In genomic region chr22:37696657-37697539, GRCh38 we compare ENCODE assay signal across 8 cellular contexts. TPM values are rescaled to one million over a fixed set of nuclear protein-coding genes. Genes with fewer than 3 reads are reported as not detected.
DNase-seq lines count a peak whose midpoint lies in the region; ATAC-seq and TF ChIP-seq lines count a peak whose summit lies in the region.

TRIOBP (plus strand) TSS chr22:37697048; CDS start chr22:37701366, 4,318 bp downstream.

- H3K9me3 ChIP-seq in left ventricle myocardium inferior (replicated peaks) (no peaks in the 10 kb centered on the region), psoas muscle (no peaks in the 10 kb centered on the region), upper lobe of right lung (no peaks in the 10 kb centered on the region)

- peaks cover 13% of the 10 kb centered on the region for H3K4me1 Mint-ChIP-seq in T-helper 2 cell treated with Interferon-gamma antibody and Interleukin-4, amounts not matched to agents 5 μg/mL and 100 μg/mL, for 36 hours (ENCODE audit: low read depth)

- H3K4me1 ChIP-seq in left ventricle myocardium inferior (peaks cover 18% of the 10 kb centered on the region), psoas muscle (peaks cover 12% of the 10 kb centered on the region), upper lobe of right lung (peaks cover 20% of the 10 kb centered on the region)

- 7 to 13% (median 9%) methylated on average over 37 to 39 of the region's 39 CpGs for WGBS in psoas muscle, 3 donors

- in situ Hi-C loops in Caki2 (cut with HindIII; ENCODE audit: low pct_unique_long_range_greater_than_20kb, low sequenced_read_pairs) = no loop called here

- TF ChIP-seq CTCF in left ventricle myocardium inferior (IDR thresholded peaks at IDR 0.05; ENCODE audit: borderline replicate concordance) = peak; percentile 58
- TF ChIP-seq CTCF in psoas muscle (IDR thresholded peaks at IDR 0.05) = peak; percentile 44
- TF ChIP-seq CTCF in upper lobe of right lung (IDR thresholded peaks at IDR 0.05) = peak; percentile 54

- H3K27me3 Mint-ChIP-seq in T-helper 2 cell treated with Interferon-gamma antibody and Interleukin-4, amounts not matched to agents 5 μg/mL and 100 μg/mL, for 36 hours (ENCODE audit: low read depth) = no peaks in the 10 kb centered on the region

- ATAC-seq in GM21786 (IDR thresholded peaks at IDR 0.05; ENCODE audit: unreplicated experiment) (peak; percentile 94), psoas muscle (peak; percentile 96 to 98 (median 97)), upper lobe of right lung (peak; percentile 98)

- H3K36me3 ChIP-seq in left ventricle myocardium inferior = peaks cover 27% of the 10 kb centered on the region
- peaks cover 0 to 25% of the 10 kb centered on the region in 2 donors for H3K36me3 ChIP-seq in psoas muscle (ENCODE audit: insufficient read depth in 1 of 2, low read depth in 1 of 2)
- peaks cover 18% of the 10 kb centered on the region for H3K36me3 ChIP-seq in upper lobe of right lung

- DNase-seq in Caki2 (ENCODE audit: low read depth) (peak; percentile 99), NAMALWA (ENCODE audit: low spot score) (peak; percentile 98), amniotic stem cell (lab: John Stamatoyannopoulos, UW) (peak; percentile 97), left ventricle myocardium inferior (peak; percentile 96), psoas muscle (peak; percentile 95 to 97), upper lobe of right lung (peak; percentile 97)
- DNase-seq in T-helper 2 cell treated with Interferon-gamma antibody and Interleukin-4, amounts not matched to agents 5 μg/mL and 100 μg/mL, for 36 hours (ENCODE audit: low spot score) = peak; percentile 93

- no peaks in the 10 kb centered on the region for H3K27me3 ChIP-seq in left ventricle myocardium inferior (ENCODE audit: low read depth)
- H3K27me3 ChIP-seq in psoas muscle (ENCODE audit: insufficient read depth in 3 of 3, low read length in 2 of 3) = no peaks in the 10 kb centered on the region
- no peaks in the 10 kb centered on the region for H3K27me3 ChIP-seq in upper lobe of right lung

- H3K36me3 Mint-ChIP-seq in T-helper 2 cell treated with Interferon-gamma antibody and Interleukin-4, amounts not matched to agents 5 μg/mL and 100 μg/mL, for 36 hours (ENCODE audit: low read depth) = peaks cover 21% of the 10 kb centered on the region

- no peaks in the 10 kb centered on the region for H3K9me3 Mint-ChIP-seq in T-helper 2 cell treated with Interferon-gamma antibody and Interleukin-4, amounts not matched to agents 5 μg/mL and 100 μg/mL, for 36 hours

- peak within 1 kb of the TSS; percentile 53 for H3K4me3 ChIP-seq in left ventricle myocardium inferior
- peak within 1 kb of the TSS; percentile 38 for H3K4me3 ChIP-seq in psoas muscle
- peak within 1 kb of the TSS; percentile 28 for H3K4me3 ChIP-seq in upper lobe of right lung

- H3K27ac ChIP-seq in left ventricle myocardium inferior (replicated peaks) (peak within 1 kb of the TSS; percentile 48), psoas muscle (no peak within 1 kb of the TSS), upper lobe of right lung (no peak within 1 kb of the TSS)

- intact Hi-C loops in left ventricle myocardium inferior (cut with micrococcal nuclease) (no loop called here), psoas muscle (cut with DNase I) (loop anchor here (5.0 kb wide), 2 partner anchors 40 to 45 kb away; no protein-coding TSS in a partner anchor), upper lobe of right lung (cut with DNase I) (no loop called here)

- peak within 1 kb of the TSS; percentile 68 for H3K4me3 Mint-ChIP-seq in T-helper 2 cell treated with Interferon-gamma antibody and Interleukin-4, amounts not matched to agents 5 μg/mL and 100 μg/mL, for 36 hours

- H3K27ac Mint-ChIP-seq in T-helper 2 cell treated with Interferon-gamma antibody and Interleukin-4, amounts not matched to agents 5 μg/mL and 100 μg/mL, for 36 hours = peak within 1 kb of the TSS; percentile 49

RNA-seq across cellular contexts. Expression of gene TRIOBP, which starts in this region (rescaled TPM):
- 233 and 274 TPM in 2 replicates for total RNA-seq in Caki2 (2014; rRNA removed; shearing (Covaris generic); ENCODE audit: low replicate concordance)
- total RNA-seq in left ventricle myocardium inferior (86.5 TPM), psoas muscle (10 to 100 TPM; 22.1 to 34.6 (median 24.5) TPM), upper lobe of right lung (85.0 TPM)
- 10 to 100 TPM; 19.1 to 42.7 (median 24.7) TPM for polyA plus RNA-seq in psoas muscle

Comparison
In these comparisons a context has a peak if more than half of its experiments do, and no peak if none do; other contexts are left out.
1. intact Hi-C loops: an anchor here in psoas muscle (5.0 kb wide); none called in left ventricle myocardium inferior and upper lobe of right lung.